Comparison of ENCODE assay signal across 17 cellular contexts in the genomic region with DNA sequence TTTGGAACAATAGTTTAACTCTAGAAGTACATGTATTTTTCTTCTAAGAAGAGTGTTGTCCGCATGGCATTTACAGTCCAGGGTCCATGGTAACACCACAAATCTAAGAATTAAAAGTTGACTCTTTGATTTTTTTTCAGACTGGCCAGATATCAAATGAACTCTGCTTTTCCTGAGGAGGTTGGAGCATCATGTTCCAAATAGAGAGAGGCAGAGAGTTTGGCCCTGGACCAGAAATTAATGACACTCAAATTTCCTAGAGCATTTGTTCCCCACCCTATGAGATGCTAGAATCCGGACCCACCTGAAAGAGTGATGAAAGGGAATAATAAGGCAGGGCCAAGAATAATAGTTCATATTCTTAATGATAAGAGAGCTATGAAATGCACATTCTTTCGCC.
"Had no signal": no experiment of that assay in that cellular context is flagged by ENCODE, and none has a peak within 500 bp of the region (broad histone marks: within the 10 kb centered on the region; RNA-seq: fewer than 3 reads in every experiment).

No MANE protein-coding gene starts in this region.

- H3K27ac Mint-ChIP-seq: activated B cell treated with CpG ODN at 0.5 μM for 24 hours; activated CD4-positive, alpha-beta T cell treated with anti-CD3 and anti-CD28 coated beads, Interleukin-2, amount 10 ng/mL, durations not matched to agents 24 days and 14 days; activated T-helper 1 cell treated with anti-CD3 and anti-CD28 coated beads, Interleukin-12 subunit alpha, Interleukin-12 subunit beta, Interleukin-2, Interleukin-4 antibody, amounts not matched to agents 30 ng/mL and 10 ng/mL and 1 ng/mL, durations not matched to agents 14 hours and 24 hours and 36 hours; dendritic cell treated with granulocyte-macrophage colony-stimulating factor and Interleukin-4, amounts not matched to agents 40 ng/mL and 50 ng/mL, for 4 days; naive thymus-derived CD8-positive, alpha-beta T cell; progenitor cell of endocrine pancreas; stimulated activated naive CD8-positive, alpha-beta T cell treated with anti-CD3 and anti-CD28 coated beads, Interleukin-15, Interleukin-2, amounts not matched to agents 100 ng/mL and 50 ng/mL, for 24 hours had no signal

- H3K27me3 ChIP-seq: hepatocyte, tibial nerve, vagina had no signal

- DNase-seq: activated B cell treated with CpG ODN at 0.5 μM for 24 hours; activated CD4-positive, alpha-beta T cell treated with anti-CD3 and anti-CD28 coated beads, Interleukin-2, amount 10 ng/mL, durations not matched to agents 24 days and 14 days; activated naive CD4-positive, alpha-beta T cell; effector memory CD8-positive, alpha-beta T cell; kidney; mucosa of descending colon; naive thymus-derived CD8-positive, alpha-beta T cell; stimulated activated CD4-positive, alpha-beta T cell treated with anti-CD3 and anti-CD28 coated beads, Interleukin-4, amount 100 ng/mL, for 1 hour had no signal

- H3K4me2 ChIP-seq: hepatocyte had no signal

- H3K9me3 ChIP-seq: mucosa of descending colon, tibial nerve, vagina had no signal

- H3K4me1 Mint-ChIP-seq: activated B cell treated with CpG ODN at 0.5 μM for 24 hours; activated CD4-positive, alpha-beta T cell treated with anti-CD3 and anti-CD28 coated beads, Interleukin-2, amount 10 ng/mL, durations not matched to agents 24 days and 14 days; central memory CD8-positive, alpha-beta T cell had no signal

- H3K4me1 ChIP-seq: vagina had no signal

- H3K27ac ChIP-seq: hepatocyte, vagina had no signal

- ATAC-seq: effector memory CD8-positive, alpha-beta T cell; mucosa of descending colon; naive thymus-derived CD8-positive, alpha-beta T cell had no signal

- H3K4me3 Mint-ChIP-seq: activated B cell treated with CpG ODN at 0.5 μM for 24 hours; activated CD4-positive, alpha-beta T cell treated with anti-CD3 and anti-CD28 coated beads, Interleukin-2, amount 10 ng/mL, durations not matched to agents 24 days and 14 days; activated T-helper 1 cell treated with anti-CD3 and anti-CD28 coated beads, Interleukin-12 subunit alpha, Interleukin-12 subunit beta, Interleukin-2, Interleukin-4 antibody, amounts not matched to agents 30 ng/mL and 10 ng/mL and 1 ng/mL, durations not matched to agents 14 hours and 24 hours and 36 hours; central memory CD8-positive, alpha-beta T cell; dendritic cell treated with granulocyte-macrophage colony-stimulating factor and Interleukin-4, amounts not matched to agents 40 ng/mL and 50 ng/mL, for 4 days; effector memory CD8-positive, alpha-beta T cell; naive thymus-derived CD8-positive, alpha-beta T cell; stimulated activated naive CD8-positive, alpha-beta T cell treated with anti-CD3 and anti-CD28 coated beads, Interleukin-15, Interleukin-2, amounts not matched to agents 100 ng/mL and 50 ng/mL, for 24 hours had no signal

- H3K27me3 Mint-ChIP-seq: activated B cell treated with CpG ODN at 0.5 μM for 24 hours; activated CD4-positive, alpha-beta T cell treated with anti-CD3 and anti-CD28 coated beads, Interleukin-2, amount 10 ng/mL, durations not matched to agents 24 days and 14 days; dendritic cell treated with granulocyte-macrophage colony-stimulating factor and Interleukin-4, amounts not matched to agents 40 ng/mL and 50 ng/mL, for 4 days; progenitor cell of endocrine pancreas; stimulated activated naive CD8-positive, alpha-beta T cell treated with anti-CD3 and anti-CD28 coated beads, Interleukin-15, Interleukin-2, amounts not matched to agents 100 ng/mL and 50 ng/mL, for 24 hours had no signal

- H3K4me3 ChIP-seq: hepatocyte, lung, mucosa of descending colon, tibial nerve, vagina had no signal

- H2AFZ ChIP-seq: hepatocyte had no signal

- H3K9me3 Mint-ChIP-seq: activated B cell treated with CpG ODN at 0.5 μM for 24 hours; activated CD4-positive, alpha-beta T cell treated with anti-CD3 and anti-CD28 coated beads, Interleukin-2, amount 10 ng/mL, durations not matched to agents 24 days and 14 days; activated T-helper 1 cell treated with anti-CD3 and anti-CD28 coated beads, Interleukin-12 subunit alpha, Interleukin-12 subunit beta, Interleukin-2, Interleukin-4 antibody, amounts not matched to agents 30 ng/mL and 10 ng/mL and 1 ng/mL, durations not matched to agents 14 hours and 24 hours and 36 hours; central memory CD8-positive, alpha-beta T cell; dendritic cell treated with granulocyte-macrophage colony-stimulating factor and Interleukin-4, amounts not matched to agents 40 ng/mL and 50 ng/mL, for 4 days; effector memory CD8-positive, alpha-beta T cell; naive thymus-derived CD8-positive, alpha-beta T cell; stimulated activated naive CD8-positive, alpha-beta T cell treated with anti-CD3 and anti-CD28 coated beads, Interleukin-15, Interleukin-2, amounts not matched to agents 100 ng/mL and 50 ng/mL, for 24 hours had no signal
